Comparison of ENCODE assay signal across 14 cellular contexts in the genomic region with DNA sequence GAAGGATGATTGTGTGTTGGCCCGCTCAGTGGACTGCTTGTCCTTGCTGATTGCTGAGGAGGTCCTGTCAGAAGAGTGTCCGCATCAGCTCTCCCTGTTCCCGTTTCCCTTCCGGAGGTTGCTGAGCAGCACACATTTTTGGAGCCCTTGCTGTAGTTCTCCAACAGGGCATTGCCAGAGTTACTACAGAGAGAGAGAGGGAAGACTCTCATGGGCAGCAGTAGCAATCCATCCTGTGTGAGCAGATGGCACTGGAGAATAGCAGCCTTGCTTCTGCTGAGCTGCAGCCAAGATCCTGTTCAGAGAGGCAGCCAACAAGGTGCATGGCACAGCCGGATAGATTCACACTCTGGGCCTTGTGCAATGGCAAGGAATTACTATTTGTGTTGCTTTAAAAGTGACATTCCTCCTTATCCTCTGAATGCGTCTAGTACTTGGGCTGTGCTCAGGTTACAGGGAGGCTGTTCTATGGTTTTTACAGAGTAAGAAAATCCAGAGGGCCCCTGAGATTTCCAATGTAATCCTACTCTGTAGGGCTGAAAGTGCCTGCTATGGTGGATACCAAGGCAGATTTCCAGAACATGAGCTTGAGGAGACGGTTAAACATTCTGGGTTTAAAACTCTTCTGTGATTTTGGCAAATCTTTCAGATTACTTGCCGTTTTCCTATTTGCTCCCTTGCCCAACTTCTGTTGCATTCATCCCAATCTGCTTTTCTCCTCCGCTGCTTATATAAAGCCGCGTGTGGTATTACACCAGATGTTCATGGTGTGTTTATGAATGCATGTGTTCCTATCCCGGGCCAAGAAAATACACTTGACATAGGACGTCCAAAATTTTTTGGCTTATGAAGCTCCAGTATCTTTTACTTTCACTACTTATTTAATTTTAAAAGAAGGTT. TPM values are rescaled to one million over a fixed set of nuclear protein-coding genes. Genes with fewer than 3 reads are reported as not detected.
DNase-seq lines count a peak whose midpoint lies in the region; ATAC-seq and TF ChIP-seq lines count a peak whose summit lies in the region.
"Had no signal": no experiment of that assay in that cellular context is flagged by ENCODE, and none has a peak within 500 bp of the region (broad histone marks: within the 10 kb centered on the region; RNA-seq: fewer than 3 reads in every experiment).

No MANE protein-coding gene starts in this region.

- peak overlapping the region; percentile 29 for H3K4me3 ChIP-seq in coronary artery
- H3K4me3 ChIP-seq in upper lobe of right lung, result no peak overlapping the region
- H3K4me3 ChIP-seq: SJSA1 had no signal

- no peaks in the 10 kb centered on the region for H3K36me3 ChIP-seq in upper lobe of right lung
- H3K36me3 ChIP-seq: neutrophil, SJSA1 had no signal

- intact Hi-C loops in upper lobe of right lung (cut with DNase I), result no loop called here

- TF ChIP-seq CTCF in coronary artery (IDR thresholded peaks at IDR 0.05) (no peak), upper lobe of right lung (IDR thresholded peaks at IDR 0.05) (no peak)

- DNase-seq in NCI-H2107 treated with DMSO at 0.1 percent for 48 hours (lab: John Stamatoyannopoulos, UW; ENCODE audit: unreplicated experiment), result peak; percentile 39
- DNase-seq in NCI-H2107 (lab: John Stamatoyannopoulos, UW), result no peak
- no peak for DNase-seq in coronary artery (ENCODE audit: low spot score)
- DNase-seq in medulla oblongata (ENCODE audit: extremely low spot score), result peak; percentile 53
- DNase-seq in upper lobe of right lung, result no peak
- DNase-seq in NCI-H1092 (lab: John Stamatoyannopoulos, UW), result no peak
- no peak for DNase-seq in GM19240 (ENCODE audit: insufficient read length, low spot score)
- DNase-seq: activated CD4-positive, alpha-beta T cell treated with anti-CD3 and anti-CD28 coated beads, Interleukin-2, amount 50 U/mL, for 4 hours; NCI-H2081 treated with DMSO at 0.1 percent for 48 hours; stimulated activated CD4-positive, alpha-beta T cell treated with anti-CD3 and anti-CD28 coated beads, Interleukin-4, amount 100 ng/mL, for 4 hours had no signal

- H3K4me1 ChIP-seq in upper lobe of right lung, result peaks cover 9% of the 10 kb centered on the region
- H3K4me1 ChIP-seq: SJSA1 had no signal

- H3K9me3 ChIP-seq in upper lobe of right lung, result no peaks in the 10 kb centered on the region
- H3K9me3 ChIP-seq: neutrophil, SJSA1 had no signal

- ATAC-seq in upper lobe of right lung, result peak; percentile 14
- ATAC-seq in GM21529 (IDR thresholded peaks at IDR 0.05; ENCODE audit: unreplicated experiment), result no peak

- peak overlapping the region; percentile 27 to 72 for H3K27ac ChIP-seq in coronary artery
- no peak overlapping the region for H3K27ac ChIP-seq in upper lobe of right lung
- H3K27ac ChIP-seq: 22Rv1, SJSA1 had no signal

- no peaks in the 10 kb centered on the region for H3K27me3 ChIP-seq in upper lobe of right lung
- H3K27me3 ChIP-seq: neutrophil, SJSA1 had no signal

RNA-seq across cellular contexts. Expression of a gene that starts 27.4 kb away (rescaled TPM):
- total RNA-seq in upper lobe of right lung, result 4.6 TPM

Comparison
In these comparisons a context has a peak if more than half of its experiments do, and no peak if none do; other contexts are left out.
1. DNase-seq: peak in NCI-H2107 treated with DMSO at 0.1 percent for 48 hours (single experiment) and medulla oblongata (single experiment); none in NCI-H2107 (single experiment), coronary artery (single experiment), upper lobe of right lung (single experiment), NCI-H1092 (single experiment) and GM19240 (single experiment).